Comparison of ENCODE assay signal across 1 cellular context in genomic region chr3:49501258-49501609, GRCh38.
TF ChIP-seq lines count a peak whose summit lies in the region.

No MANE protein-coding gene starts in this region.

TF ChIP-seq in HEK293T, 16 proteins besides CTCF, POLR2A, EP300 and RAD21 (continued from another document):
- no peak for TF ChIP-seq PKNOX1 (IDR thresholded peaks at IDR 0.05)
- TF ChIP-seq L3MBTL2 (conservative IDR thresholded peaks at IDR 0.05), result no peak
- no peak for TF ChIP-seq FOXK2 (IDR thresholded peaks at IDR 0.05)
- TF ChIP-seq SUZ12 (IDR thresholded peaks at IDR 0.05), result no peak
- no peak for TF ChIP-seq BHLHE40 (IDR thresholded peaks at IDR 0.05; ENCODE audit: borderline replicate concordance)
- no peak for TF ChIP-seq CTBP1 (IDR thresholded peaks at IDR 0.05; ENCODE audit: borderline replicate concordance)
